ENCODE assay signal across 17 cellular contexts in genomic region chr3:77150759-77151158, GRCh38.
"Had no signal": no experiment of that assay in that cellular context is flagged by ENCODE, and none has a peak within 500 bp of the region (broad histone marks: within the 10 kb centered on the region; RNA-seq: fewer than 3 reads in every experiment).

No MANE protein-coding gene starts in this region.

- H3K4me2 ChIP-seq: PC-9 had no signal

- H3K4me3 ChIP-seq: PC-9, Peyer's patch, SJCRH30, SK-N-MC had no signal

- H3K27ac ChIP-seq: PC-9, Peyer's patch, SJCRH30, SK-N-MC had no signal

- H3K36me3 ChIP-seq: Peyer's patch, SJCRH30 had no signal

- H3K27me3 ChIP-seq: Peyer's patch, SJCRH30 had no signal

- DNase-seq: KBM-7, MV-4-11, NCI-H1048, NCI-H1105, NCI-H1436 treated with DMSO at 0.1 percent for 48 hours, NCI-H1694, NCI-H2029 treated with DMSO at 0.1 percent for 48 hours, NCI-H2171 treated with DMSO at 0.1 percent for 48 hours, NCI-H2227 treated with DMSO at 0.1 percent for 48 hours, NCI-H524, NCI-H526 treated with DMSO at 0.1 percent for 48 hours, NCI-H748 treated with DMSO at 0.1 percent for 48 hours, PC-9, Peyer's patch, SHP77 treated with DMSO at 0.1 percent for 48 hours, SJCRH30 had no signal

- H2AFZ ChIP-seq: PC-9 had no signal

- H3K4me1 ChIP-seq: SJCRH30 had no signal

- H3K9me3 ChIP-seq: Peyer's patch, SJCRH30 had no signal
